ENCODE assay signal across 12 cellular contexts in genomic region chr16:591892-592517, GRCh38. TPM values are rescaled to one million over a fixed set of nuclear protein-coding genes. Genes with fewer than 3 reads are reported as not detected.
DNase-seq lines count a peak whose midpoint lies in the region; ATAC-seq and TF ChIP-seq lines count a peak whose summit lies in the region.
"Had no signal": no experiment of that assay in that cellular context is flagged by ENCODE, and none has a peak within 500 bp of the region (broad histone marks: within the 10 kb centered on the region; RNA-seq: fewer than 3 reads in every experiment).

No MANE protein-coding gene starts in this region.

- no peak for DNase-seq in activated T-cell treated with anti-CD3 and anti-CD28 coated beads, Interleukin-2, amount 50 U/mL, for 24 hours
- no peak for DNase-seq in activated T-cell treated with anti-CD3 and anti-CD28 coated beads for 4 hours
- no peak for DNase-seq in MCF 10A (ENCODE audit: unreplicated experiment)
- DNase-seq in naive thymus-derived CD4-positive, alpha-beta T cell: no peak
- DNase-seq in upper lobe of left lung: no peak
- DNase-seq in epidermal melanocyte (ENCODE audit: insufficient read length, low spot score): no peak
- no peak for DNase-seq in effector CD8-positive, alpha-beta T cell (lab: John Stamatoyannopoulos, UW)
- no peak for DNase-seq in NCI-H2196 (lab: John Stamatoyannopoulos, UW; ENCODE audit: unreplicated experiment)
- DNase-seq: activated CD8-positive, alpha-beta memory T cell treated with anti-CD3 and anti-CD28 coated beads, Interleukin-2, amount 50 U/mL, for 48 hours; stimulated activated CD4-positive, alpha-beta T cell treated with anti-CD3 and anti-CD28 coated beads, Interleukin-4, amount 100 ng/mL, for 24 hours; uterus had no signal

- H3K27me3 Mint-ChIP-seq in activated T-cell treated with anti-CD3 and anti-CD28 coated beads, Interleukin-2, amount 50 U/mL, for 24 hours: no peaks in the 10 kb centered on the region
- H3K27me3 Mint-ChIP-seq in MCF 10A (ENCODE audit: insufficient read depth, unreplicated experiment): no peaks in the 10 kb centered on the region
- H3K27me3 Mint-ChIP-seq in naive thymus-derived CD4-positive, alpha-beta T cell: no peaks in the 10 kb centered on the region

- peaks cover 41% of the 10 kb centered on the region for H3K4me1 Mint-ChIP-seq in activated T-cell treated with anti-CD3 and anti-CD28 coated beads, Interleukin-2, amount 50 U/mL, for 24 hours (ENCODE audit: low read depth)
- H3K4me1 Mint-ChIP-seq in MCF 10A (ENCODE audit: insufficient read depth, unreplicated experiment): peaks cover 54% of the 10 kb centered on the region
- peaks cover 25 to 52% (median 45%) of the 10 kb centered on the region in 7 donors for H3K4me1 Mint-ChIP-seq in naive thymus-derived CD4-positive, alpha-beta T cell

- peaks cover 0 to 22% (median 0%) of the 10 kb centered on the region in 3 experiments for H3K36me3 ChIP-seq in naive thymus-derived CD4-positive, alpha-beta T cell (ENCODE audit: control insufficient read depth in 2 of 3, insufficient read depth in 3 of 3, low read length in 3 of 3)
- peaks cover 0 to 12% (median 4%) of the 10 kb centered on the region in 4 donors for H3K36me3 ChIP-seq in upper lobe of left lung
- H3K36me3 ChIP-seq: uterus had no signal

- no peak for ATAC-seq in naive thymus-derived CD4-positive, alpha-beta T cell
- no peak for ATAC-seq in upper lobe of left lung (ENCODE audit: low FRiP score in 2 of 2)
- ATAC-seq: K562 had no signal

- no peak overlapping the region for H3K4me3 ChIP-seq in naive thymus-derived CD4-positive, alpha-beta T cell (ENCODE audit: low read length)
- peak overlapping the region in 3 of 4 donors; percentile 69 to 96 (median 93) for H3K4me3 ChIP-seq in upper lobe of left lung
- H3K4me3 ChIP-seq: uterus had no signal

- H3K27me3 ChIP-seq in naive thymus-derived CD4-positive, alpha-beta T cell (ENCODE audit: control insufficient read depth in 2 of 2, insufficient read depth in 2 of 2, low read length in 2 of 2): no peaks in the 10 kb centered on the region
- no peaks in the 10 kb centered on the region for H3K27me3 ChIP-seq in upper lobe of left lung
- H3K27me3 ChIP-seq: uterus had no signal

- intact Hi-C loops in MCF 10A (cut with micrococcal nuclease): loop anchor here (2.0 kb wide), 1 partner anchor 45 kb away; the partner anchor contains the start of gene METTL26
- intact Hi-C loops in naive thymus-derived CD4-positive, alpha-beta T cell (cut with micrococcal nuclease): no loop called here

- BruUV-seq in MCF 10A (replicated peaks; lab: Mats Ljungman, UMichigan): no TSS peak

- TF ChIP-seq EP300 in upper lobe of left lung (IDR thresholded peaks at IDR 0.05): no peak

- WGBS in upper lobe of left lung, 2 donors: 54 to 72% methylated on average over 5 to 15 of the region's 15 CpGs

- no peak overlapping the region for H3K27ac ChIP-seq in naive thymus-derived CD4-positive, alpha-beta T cell (ENCODE audit: low read depth, low read length)
- peak overlapping the region; percentile 85 to 91 (median 87) for H3K27ac ChIP-seq in upper lobe of left lung
- H3K27ac ChIP-seq: uterus had no signal

- H3K4me1 ChIP-seq in naive thymus-derived CD4-positive, alpha-beta T cell (ENCODE audit: control insufficient read depth in 2 of 2, insufficient read depth in 2 of 2, low read length in 2 of 2): peaks cover 15 to 17% of the 10 kb centered on the region in 2 donors
- peaks cover 50 to 78% (median 75%) of the 10 kb centered on the region in 4 donors for H3K4me1 ChIP-seq in upper lobe of left lung

- TF ChIP-seq CTCF in MCF 10A (IDR thresholded peaks at IDR 0.05; ENCODE audit: unreplicated experiment) (no peak), upper lobe of left lung (IDR thresholded peaks at IDR 0.05) (no peak)

- CTCF ChIA-PET in MCF 10A (lab: Yijun Ruan, JAX): interaction anchor here (0.6 to 1.8 kb wide), 8 partner anchors 18 to 68 kb away, joined by 3 to 18 read pairs (median 4); no protein-coding TSS in a partner anchor
- CTCF ChIA-PET in naive thymus-derived CD4-positive, alpha-beta T cell (lab: Charles Lee): no interaction called here

- peaks cover 37% of the 10 kb centered on the region for H3K36me3 Mint-ChIP-seq in activated T-cell treated with anti-CD3 and anti-CD28 coated beads, Interleukin-2, amount 50 U/mL, for 24 hours (ENCODE audit: low read depth)
- H3K36me3 Mint-ChIP-seq in MCF 10A (ENCODE audit: insufficient read depth, unreplicated experiment): peaks cover 63% of the 10 kb centered on the region
- peaks cover 0 to 10% (median 0%) of the 10 kb centered on the region in 5 donors for H3K36me3 Mint-ChIP-seq in naive thymus-derived CD4-positive, alpha-beta T cell

- no peak overlapping the region for H3K27ac Mint-ChIP-seq in activated T-cell treated with anti-CD3 and anti-CD28 coated beads, Interleukin-2, amount 50 U/mL, for 24 hours
- H3K27ac Mint-ChIP-seq in MCF 10A (ENCODE audit: low read depth, unreplicated experiment): peak overlapping the region; percentile 59
- peak overlapping the region in 3 of 9 donors; percentile 47 to 57 (median 48) for H3K27ac Mint-ChIP-seq in naive thymus-derived CD4-positive, alpha-beta T cell

- no peaks in the 10 kb centered on the region for H3K9me3 Mint-ChIP-seq in activated T-cell treated with anti-CD3 and anti-CD28 coated beads, Interleukin-2, amount 50 U/mL, for 24 hours
- no peaks in the 10 kb centered on the region for H3K9me3 Mint-ChIP-seq in MCF 10A (ENCODE audit: unreplicated experiment)
- peaks cover 0 to 1% (median 0%) of the 10 kb centered on the region in 11 donors for H3K9me3 Mint-ChIP-seq in naive thymus-derived CD4-positive, alpha-beta T cell

- H3K9me3 ChIP-seq in naive thymus-derived CD4-positive, alpha-beta T cell (ENCODE audit: control insufficient read depth in 2 of 3, low read length in 3 of 3): no peaks in the 10 kb centered on the region
- H3K9me3 ChIP-seq in upper lobe of left lung: no peaks in the 10 kb centered on the region
- H3K9me3 ChIP-seq: uterus had no signal

- TF ChIP-seq POLR2A in upper lobe of left lung (IDR thresholded peaks at IDR 0.05): no peak

- H3K4me3 Mint-ChIP-seq in activated T-cell treated with anti-CD3 and anti-CD28 coated beads, Interleukin-2, amount 50 U/mL, for 24 hours: peak overlapping the region; percentile 81
- H3K4me3 Mint-ChIP-seq in MCF 10A (ENCODE audit: unreplicated experiment): peak overlapping the region; percentile 91
- H3K4me3 Mint-ChIP-seq in naive thymus-derived CD4-positive, alpha-beta T cell: peak overlapping the region; percentile 69 to 98 (median 87)

- POLR2A ChIA-PET in MCF 10A (lab: Yijun Ruan, JAX): interaction anchor here (0.9 to 5.7 kb wide), 15 partner anchors 10 to 539 kb away, joined by 3 to 88 read pairs (median 11); partner anchors contain the start of genes CAPN15, MCRIP2, METTL26 and POLR3K
- POLR2A ChIA-PET in naive thymus-derived CD4-positive, alpha-beta T cell (lab: Charles Lee): interaction anchor here (0.8 kb wide), 1 partner anchor 60 kb away, joined by 3 read pairs; no protein-coding TSS in a partner anchor

RNA-seq across cellular contexts. Expression of gene RAB40C, which starts 2.1 kb away (rescaled TPM):
- total RNA-seq in MCF 10A (2022): 17.1 and 17.7 TPM in 2 replicates
- 10 to 100 TPM; 15.8 to 23.2 (median 17.8) TPM for total RNA-seq in naive thymus-derived CD4-positive, alpha-beta T cell
- 10 to 100 TPM in 1 of 2 donors, 1 to 10 TPM in 1; 7.9 to 17.5 TPM for polyA plus RNA-seq in naive thymus-derived CD4-positive, alpha-beta T cell
- total RNA-seq in upper lobe of left lung: 100 to 1,000 TPM in 1 of 6 donors, 10 to 100 TPM in 5; 40.5 to 101 (median 61.5) TPM

RNA-seq across cellular contexts. Expression of gene PIGQ, which starts 22.2 kb away (rescaled TPM):
- total RNA-seq in MCF 10A (2022) (45.6 and 47.4 TPM in 2 replicates), upper lobe of left lung (100 to 1,000 TPM in 2 of 6 donors, 10 to 100 TPM in 4; 42.7 to 153 (median 79.6) TPM)
- 10 to 100 TPM; 27.1 to 63.0 (median 45.1) TPM for total RNA-seq in naive thymus-derived CD4-positive, alpha-beta T cell
- polyA plus RNA-seq in naive thymus-derived CD4-positive, alpha-beta T cell: 10 to 100 TPM; 12.3 to 16.2 TPM

RNA-seq across cellular contexts. Expression of gene NHLRC4, which starts 25.2 kb away (rescaled TPM):
- total RNA-seq in MCF 10A (2022): not detected in 2 replicates
- total RNA-seq in naive thymus-derived CD4-positive, alpha-beta T cell: 1 to 10 TPM; 1.6 to 5.8 (median 3.2) TPM
- polyA plus RNA-seq in naive thymus-derived CD4-positive, alpha-beta T cell: 1 to 10 TPM; 4.6 to 5.1 TPM
- total RNA-seq in upper lobe of left lung: 1 to 10 TPM; 1.2 to 7.8 (median 3.3) TPM

RNA-seq across cellular contexts. Expression of gene PRR35, which starts 31.8 kb away (rescaled TPM):
- total RNA-seq in MCF 10A (2022): not detected in 2 replicates
- total RNA-seq in naive thymus-derived CD4-positive, alpha-beta T cell: not detected
- not detected for polyA plus RNA-seq in naive thymus-derived CD4-positive, alpha-beta T cell
- not detected for total RNA-seq in upper lobe of left lung
- total RNA-seq: uterus had no signal

RNA-seq across cellular contexts. Expression of gene WFIKKN1, which starts 38.8 kb away (rescaled TPM):
- 0.14 and 0.17 TPM in 2 replicates for total RNA-seq in MCF 10A (2022)
- under 1 TPM; 0.34 to 0.81 (median 0.56) TPM for total RNA-seq in naive thymus-derived CD4-positive, alpha-beta T cell
- polyA plus RNA-seq in naive thymus-derived CD4-positive, alpha-beta T cell: not detected
- 10 to 100 TPM in 1 of 6 donors, 1 to 10 TPM in 5; 1.7 to 16.8 (median 5.8) TPM for total RNA-seq in upper lobe of left lung
